ENCODE assay signal across 13 cellular contexts in the genomic region with DNA sequence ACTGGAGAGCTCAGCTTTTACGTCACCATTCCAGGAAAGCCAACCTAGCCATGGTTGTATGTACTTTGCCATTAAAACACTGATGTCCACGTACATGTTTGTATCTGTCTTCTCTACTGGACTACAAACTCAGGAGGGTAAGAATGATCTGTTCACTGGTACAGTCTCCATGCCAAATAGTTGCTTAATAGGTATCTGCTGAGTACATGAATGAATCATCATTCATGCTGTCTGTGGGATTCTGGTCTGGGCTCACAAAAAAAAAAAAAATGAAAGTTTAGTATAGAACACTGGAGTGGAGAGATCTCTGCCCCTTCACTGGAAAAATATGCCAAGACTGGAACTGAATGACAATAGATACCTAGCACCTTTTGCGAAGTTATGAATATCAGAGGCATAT.
DNase-seq lines count a peak whose midpoint lies in the region; ATAC-seq and TF ChIP-seq lines count a peak whose summit lies in the region.
"Had no signal": no experiment of that assay in that cellular context is flagged by ENCODE, and none has a peak within 500 bp of the region (broad histone marks: within the 10 kb centered on the region; RNA-seq: fewer than 3 reads in every experiment).

No MANE protein-coding gene starts in this region.

- DNase-seq in AML-193 (lab: John Stamatoyannopoulos, UW) (peak; percentile 72 to 73), HPDE6-E6E7 (ENCODE audit: extremely low spot score) (peak; percentile 62), astrocyte of the cerebellum (ENCODE audit: low read depth) (peak; percentile 43), kidney tubule cell (ENCODE audit: low spot score) (peak; percentile 62), mucosa of descending colon (no peak), T1000 (lab: John Stamatoyannopoulos, UW) (no peak), sigmoid colon (no peak), SW 1271 (lab: John Stamatoyannopoulos, UW) (no peak)
- DNase-seq: NCI-H2227 treated with DMSO at 0.1 percent for 48 hours; nephron progenitor cell; SHP77 treated with DMSO at 0.1 percent for 48 hours; stimulated activated CD4-positive, alpha-beta T cell treated with anti-CD3 and anti-CD28 coated beads, Interleukin-15, amount 100 ng/mL, for 24 hours had no signal

- no peaks in the 10 kb centered on the region for H3K27me3 ChIP-seq in sigmoid colon

- H3K4me1 ChIP-seq in mucosa of descending colon (ENCODE audit: low read depth) (no peaks in the 10 kb centered on the region), sigmoid colon (no peaks in the 10 kb centered on the region)

- TF ChIP-seq CTCF in astrocyte of the cerebellum (IDR thresholded peaks at IDR 0.05; ENCODE audit: low read depth, low read length, missing control alignments) (no peak), mucosa of descending colon (IDR thresholded peaks at IDR 0.05) (no peak), sigmoid colon (IDR thresholded peaks at IDR 0.05) (no peak)

- no peak for TF ChIP-seq EP300 in sigmoid colon (IDR thresholded peaks at IDR 0.05)

- H3K9me3 ChIP-seq in mucosa of descending colon (no peaks in the 10 kb centered on the region), sigmoid colon (no peaks in the 10 kb centered on the region)

- no peak for TF ChIP-seq POLR2A in sigmoid colon (IDR thresholded peaks at IDR 0.05)

- H3K36me3 ChIP-seq in mucosa of descending colon (ENCODE audit: low read depth) = no peaks in the 10 kb centered on the region
- no peaks in the 10 kb centered on the region for H3K36me3 ChIP-seq in sigmoid colon

- intact Hi-C loops in mucosa of descending colon (cut with DNase I, micrococcal nuclease) = no loop called here
- intact Hi-C loops in sigmoid colon (cut with DNase I) = no loop called here

- in situ Hi-C loops in astrocyte of the cerebellum (cut with HindIII; ENCODE audit: low sequenced_read_pairs) = no loop called here

- H3K27ac ChIP-seq in sigmoid colon = no peak overlapping the region

- H3K4me3 ChIP-seq in astrocyte of the cerebellum (ENCODE audit: low read depth, low read length) (no peak overlapping the region), mucosa of descending colon (no peak overlapping the region), sigmoid colon (no peak overlapping the region)

- ATAC-seq in mucosa of descending colon = no peak
- ATAC-seq: stimulated activated memory B cell treated with anti-CD40 and anti-IgM and Interleukin-4, amounts not matched to agents 10 μg/mL and 1 μg/mL and 100 μg/mL, for 72 hours had no signal

- 93 to 95% methylated on average over 3 of the region's 3 CpGs for WGBS in sigmoid colon, 2 donors

Comparison
In these comparisons a context has a peak if more than half of its experiments do, and no peak if none do; other contexts are left out.
1. DNase-seq: peak in AML-193 (2 of 2), HPDE6-E6E7 (single experiment), astrocyte of the cerebellum (single experiment) and kidney tubule cell (single experiment); none in mucosa of descending colon (0 of 3), T1000 (single experiment), sigmoid colon (single experiment) and SW 1271 (0 of 2).